Comparison of ENCODE assay signal across 8 cellular contexts in the genomic region with DNA sequence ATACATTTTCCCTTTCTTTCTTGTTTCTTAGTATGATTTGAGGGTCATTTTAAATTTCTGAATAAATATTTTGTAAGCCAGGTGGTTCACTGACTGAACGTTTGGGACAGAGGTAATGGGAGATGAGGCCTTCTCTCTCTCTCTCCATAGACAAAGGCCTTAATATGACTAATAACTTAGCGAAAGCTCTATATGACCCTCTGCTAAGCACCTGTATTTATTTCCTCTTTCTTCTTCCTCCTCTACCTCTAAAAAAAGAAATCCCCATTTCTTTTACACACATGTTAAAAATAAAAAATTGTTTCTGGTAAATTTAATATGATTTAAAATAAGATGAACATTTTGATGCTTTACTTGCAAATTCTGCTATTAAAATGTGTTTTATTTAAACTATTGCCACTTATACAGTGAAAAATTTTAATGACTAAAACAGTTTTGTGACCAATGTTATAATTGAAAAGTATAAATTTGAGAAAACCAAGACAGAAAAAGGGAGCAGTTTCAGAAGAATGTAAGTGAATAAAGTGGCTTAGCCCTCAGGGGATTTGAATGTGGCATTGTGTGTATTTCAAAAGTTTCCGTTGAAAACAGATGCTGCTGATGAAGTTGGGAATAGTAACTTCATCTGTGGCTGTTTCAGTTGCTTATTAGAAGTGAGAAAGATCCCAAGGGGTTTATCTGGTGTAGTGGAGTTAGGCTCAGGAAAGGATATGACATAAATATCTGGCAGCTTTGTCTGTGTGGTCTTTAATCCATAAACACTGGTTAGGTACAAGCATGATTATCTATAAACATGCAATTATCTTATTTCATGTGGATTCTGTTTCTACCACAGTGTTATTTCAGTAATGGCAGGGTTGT.
DNase-seq lines count a peak whose midpoint lies in the region; ATAC-seq and TF ChIP-seq lines count a peak whose summit lies in the region.

No MANE protein-coding gene starts in this region.

- H3K36me3 Mint-ChIP-seq in chondrocyte (ENCODE audit: low read depth), result peaks cover 3% of the 10 kb centered on the region

- no peaks in the 10 kb centered on the region for H3K36me3 ChIP-seq in body of pancreas (replicated peaks in 1 of 2; ENCODE audit: insufficient read depth in 1 of 2, low read depth in 2 of 2)

- TF ChIP-seq CTCF in chondrocyte (IDR thresholded peaks at IDR 0.05) (no peak), body of pancreas (IDR thresholded peaks at IDR 0.05) (no peak)

- no peaks in the 10 kb centered on the region for H3K9me3 ChIP-seq in body of pancreas

- no peak overlapping the region for H3K27ac ChIP-seq in body of pancreas

- H3K4me3 Mint-ChIP-seq in chondrocyte (ENCODE audit: unreplicated experiment), result no peak overlapping the region

- TF ChIP-seq POLR2A in body of pancreas (IDR thresholded peaks at IDR 0.05), result no peak

- ATAC-seq in GM19324 (IDR thresholded peaks at IDR 0.05; ENCODE audit: low FRiP score, unreplicated experiment) (peak; percentile 50), HG03196 (IDR thresholded peaks at IDR 0.05; ENCODE audit: unreplicated experiment) (peak; percentile 50), body of pancreas (no peak)

- DNase-seq in COR-L47 (lab: John Stamatoyannopoulos, UW) (peak; percentile 32), chondrocyte (ENCODE audit: low spot score) (no peak), body of pancreas (no peak), activated T-cell treated with anti-CD3 and anti-CD28 coated beads for 4 hours (no peak), glomerular visceral epithelial cell (ENCODE audit: extremely low spot score) (no peak)
- no peak for DNase-seq in activated CD4-positive, alpha-beta T cell treated with anti-CD3 and anti-CD28 coated beads for 48 hours

- no peaks in the 10 kb centered on the region for H3K27me3 Mint-ChIP-seq in chondrocyte (ENCODE audit: low read depth)

- H3K4me1 Mint-ChIP-seq in chondrocyte (ENCODE audit: low read depth), result peaks cover 45% of the 10 kb centered on the region

- H3K4me3 ChIP-seq in body of pancreas, result no peak overlapping the region

- peak overlapping the region; percentile 76 for H3K27ac Mint-ChIP-seq in chondrocyte (ENCODE audit: unreplicated experiment)

- no peaks in the 10 kb centered on the region for H3K4me1 ChIP-seq in body of pancreas

- intact Hi-C loops in body of pancreas (cut with DNase I), result no loop called here

- H3K27me3 ChIP-seq in body of pancreas, result no peaks in the 10 kb centered on the region

- H3K9me3 Mint-ChIP-seq in chondrocyte (ENCODE audit: low read depth), result no peaks in the 10 kb centered on the region

- 59 to 72% methylated on average over 3 of the region's 3 CpGs for WGBS in body of pancreas, 2 donors
